Comparison of ENCODE assay signal across 8 cellular contexts in genomic region chr6:113994934-113995342, GRCh38. TPM values are rescaled to one million over a fixed set of nuclear protein-coding genes. Genes with fewer than 3 reads are reported as not detected.
DNase-seq lines count a peak whose midpoint lies in the region; ATAC-seq and TF ChIP-seq lines count a peak whose summit lies in the region.

No MANE protein-coding gene starts in this region.

- no peak for TF ChIP-seq POLR2A in heart left ventricle (IDR thresholded peaks at IDR 0.05)
- TF ChIP-seq POLR2A in IMR-90 (IDR thresholded peaks at IDR 0.05; ENCODE audit: low read depth, low read length) = no peak

- no peak overlapping the region for H3K56ac ChIP-seq in IMR-90 (ENCODE audit: extremely low read depth, insufficient read depth, low read length)

- dilution Hi-C loops in IMR-90 (cut with HindIII; ENCODE audit: low sequenced_read_pairs, unreplicated experiment) = no loop called here

- TF ChIP-seq RAD21 in IMR-90 (IDR thresholded peaks at IDR 0.05; ENCODE audit: low read length) = peak; percentile 91

- POLR2A ChIA-PET in IMR-90 (lab: Charles Lee; ENCODE audit: unreplicated experiment) = interaction anchor here (0.6 kb wide), 1 partner anchor 908 kb away, joined by 16 read pairs; no protein-coding TSS in a partner anchor

- H3K4me1 ChIP-seq in heart left ventricle = peaks cover 0 to 32% (median 18%) of the 10 kb centered on the region in 12 donors
- peaks cover 0 to 25% of the 10 kb centered on the region in 2 donors for H3K4me1 ChIP-seq in right atrium auricular region
- peaks cover 6% of the 10 kb centered on the region for H3K4me1 ChIP-seq in IMR-90 (ENCODE audit: control insufficient read depth, insufficient read depth, low read length)
- H3K4me1 ChIP-seq in OCI-LY1 (ENCODE audit: insufficient read depth, low read length, severe bottlenecking) = no peaks in the 10 kb centered on the region

- peak overlapping the region; percentile 92 for H2BK5ac ChIP-seq in IMR-90 (ENCODE audit: low read depth, low read length, poor library complexity, severe bottlenecking)

- H3K9me3 Mint-ChIP-seq in brain = peaks cover 2 to 16% (median 7%) of the 10 kb centered on the region in 5 experiments

- peaks cover 0 to 5% (median 0%) of the 10 kb centered on the region in 12 donors for H3K9me3 ChIP-seq in heart left ventricle
- H3K9me3 ChIP-seq in right atrium auricular region = no peaks in the 10 kb centered on the region
- H3K9me3 ChIP-seq in IMR-90 (ENCODE audit: control insufficient read depth, insufficient read depth, low read length) = peaks cover 2% of the 10 kb centered on the region; the same call in 1 of the 2 replicates
- no peaks in the 10 kb centered on the region for H3K9me3 ChIP-seq in OCI-LY1 (ENCODE audit: low read length)

- intact Hi-C loops in heart left ventricle (cut with DNase I) = loop anchor here in 8 of 10 donors (2.0 to 10.0 kb wide), 4 partner anchors 110 to 307 kb away; no protein-coding TSS in a partner anchor
- intact Hi-C loops in IMR-90 (cut with micrococcal nuclease) = loop anchor here (1.0 to 10.0 kb wide), 4 partner anchors 113 to 1900 kb away; partner anchors contain the start of gene HS3ST5

- DNase-seq in heart left ventricle = peak in 2 of 5 donors; percentile 26
- no peak for DNase-seq in right atrium auricular region (ENCODE audit: low spot score)
- DNase-seq in GOT3 (lab: John Stamatoyannopoulos, UW) = peak; percentile 20
- DNase-seq in IMR-90 = peak; percentile 93
- DNase-seq in kidney epithelial cell (ENCODE audit: low read depth) = peak; percentile 92
- peak; percentile 97 for DNase-seq in superior temporal gyrus (ENCODE audit: extremely low spot score)

- H2AK9ac ChIP-seq in IMR-90 (replicated peaks; ENCODE audit: low read depth, low read length, poor library complexity) = no peak overlapping the region

- H3K4ac ChIP-seq in IMR-90 (ENCODE audit: low read depth, low read length) = no peak overlapping the region

- ATAC-seq in heart left ventricle = peak; percentile 53 to 84 (median 79)
- peak; percentile 82 for ATAC-seq in IMR-90 (ENCODE audit: low read depth)

- peaks cover 2% of the 10 kb centered on the region for H3K27me3 Mint-ChIP-seq in brain

- peak overlapping the region in 1 of 5 experiments; percentile 40 for H3K4me3 Mint-ChIP-seq in brain

- peaks cover 5 to 18% of the 10 kb centered on the region in 2 experiments for H3K79me1 ChIP-seq in IMR-90 (ENCODE audit: low read depth in 1 of 2, low read length in 2 of 2)

- in situ Hi-C loops in IMR-90 (cut with MboI; ENCODE audit: low sequenced_read_pairs) = loop anchor here (5.0 to 25.0 kb wide), 2 partner anchors 112 to 292 kb away; no protein-coding TSS in a partner anchor

- no peaks in the 10 kb centered on the region for H3K9me2 ChIP-seq in OCI-LY1 (ENCODE audit: low read depth, low read length)

- no peak overlapping the region; the same call in 2 of the 3 replicates for H2BK15ac ChIP-seq in IMR-90 (ENCODE audit: low read depth, low read length)

- peak overlapping the region in 1 of 2 experiments; percentile 63; a peak in 1 of 4 replicates for H4K8ac ChIP-seq in IMR-90 (ENCODE audit: low read depth in 2 of 2, low read length in 2 of 2)

- H2AFZ ChIP-seq in IMR-90 (replicated peaks; ENCODE audit: low read length, poor library complexity) (peak overlapping the region; percentile 56), OCI-LY1 (ENCODE audit: low read length) (no peak overlapping the region)

- H3K4me2 ChIP-seq in IMR-90 (ENCODE audit: low read depth, low read length) (no peak overlapping the region; the same call in 1 of the 2 replicates), OCI-LY1 (ENCODE audit: low read length) (no peak overlapping the region)

- H3K79me2 ChIP-seq in OCI-LY1 (ENCODE audit: insufficient read depth, low read length) = no peaks in the 10 kb centered on the region

- peaks cover 29% of the 10 kb centered on the region for H3K4me1 Mint-ChIP-seq in brain

- peaks cover 3% of the 10 kb centered on the region; the same call in 1 of the 2 replicates for H3K9me1 ChIP-seq in IMR-90 (ENCODE audit: insufficient read depth, low read length)

- H3K36me3 ChIP-seq in heart left ventricle = no peaks in the 10 kb centered on the region
- no peaks in the 10 kb centered on the region for H3K36me3 ChIP-seq in right atrium auricular region
- H3K36me3 ChIP-seq in IMR-90 (ENCODE audit: control insufficient read depth, insufficient read depth, low read length) = no peaks in the 10 kb centered on the region
- H3K36me3 ChIP-seq in OCI-LY1 (ENCODE audit: insufficient read depth, low read length) = no peaks in the 10 kb centered on the region
- no peaks in the 10 kb centered on the region for H3K36me3 ChIP-seq in kidney epithelial cell (ENCODE audit: control insufficient read depth, insufficient read depth, low read length)

- H3K36me3 Mint-ChIP-seq in brain = peaks cover 28% of the 10 kb centered on the region

- H3K14ac ChIP-seq in IMR-90 (replicated peaks; ENCODE audit: low read depth, low read length) = no peak overlapping the region

- H2BK120ac ChIP-seq in IMR-90 (ENCODE audit: low read depth, low read length) = peak overlapping the region; percentile 60; the same call in 1 of the 2 replicates

- H3K4me3 ChIP-seq in heart left ventricle = no peak overlapping the region
- H3K4me3 ChIP-seq in right atrium auricular region = no peak overlapping the region
- no peak overlapping the region for H3K4me3 ChIP-seq in IMR-90 (ENCODE audit: insufficient read depth, low read depth, low read length)
- no peak overlapping the region for H3K4me3 ChIP-seq in OCI-LY1 (ENCODE audit: low read depth, low read length, poor library complexity, severe bottlenecking)
- H3K4me3 ChIP-seq in kidney epithelial cell (ENCODE audit: low read depth, low read length) = no peak overlapping the region

- H3K23ac ChIP-seq in IMR-90 (ENCODE audit: low read depth, low read length) = no peak overlapping the region

- H3K27ac Mint-ChIP-seq in brain = peak overlapping the region; percentile 6 to 89 (median 62)

- no peak overlapping the region for H2AK5ac ChIP-seq in IMR-90 (ENCODE audit: low read depth, low read length)

- TF ChIP-seq CTCF in heart left ventricle (IDR thresholded peaks at IDR 0.05) (peak; percentile 24 to 61 (median 44)), right atrium auricular region (IDR thresholded peaks at IDR 0.05) (peak in 1 of 2 donors; percentile 52), IMR-90 (conservative IDR thresholded peaks at IDR 0.05; ENCODE audit: low read depth, low read length) (peak; percentile 99; the same call in 1 of the 2 replicates), OCI-LY1 (IDR thresholded peaks at IDR 0.05; ENCODE audit: low read length) (peak; percentile 74), brain (conservative IDR thresholded peaks at IDR 0.05) (peak; percentile 70 to 74), kidney epithelial cell (IDR thresholded peaks at IDR 0.05; ENCODE audit: insufficient read depth, low read length, poor library complexity, severe bottlenecking) (peak; percentile 88)

- H3K27me3 ChIP-seq in heart left ventricle = no peaks in the 10 kb centered on the region
- no peaks in the 10 kb centered on the region for H3K27me3 ChIP-seq in right atrium auricular region
- no peaks in the 10 kb centered on the region for H3K27me3 ChIP-seq in IMR-90 (ENCODE audit: control insufficient read depth, insufficient read depth, low read length)
- H3K27me3 ChIP-seq in OCI-LY1 (ENCODE audit: insufficient read depth, low read length) = no peaks in the 10 kb centered on the region
- H3K27me3 ChIP-seq in kidney epithelial cell (ENCODE audit: control insufficient read depth, insufficient read depth, low read length) = no peaks in the 10 kb centered on the region

- peak overlapping the region; percentile 3; the same call in 1 of the 2 replicates for H3K18ac ChIP-seq in IMR-90 (ENCODE audit: low read depth, low read length)

- no peaks in the 10 kb centered on the region for H3F3A ChIP-seq in OCI-LY1 (ENCODE audit: insufficient read depth, low read length)

- peak overlapping the region; percentile 71; the same call in 1 of the 2 replicates for H2BK20ac ChIP-seq in IMR-90 (ENCODE audit: low read depth, low read length)

- BruUV-seq in IMR-90 (replicated peaks; lab: Mats Ljungman, UMichigan) = no TSS peak

- CTCF ChIA-PET in IMR-90 (lab: Yijun Ruan, JAX) = interaction anchor here (0.6 to 4.9 kb wide), 25 partner anchors 11 to 1901 kb away, joined by 3 to 78 read pairs (median 5); partner anchors contain the start of genes HDAC2 and HS3ST5

- peak overlapping the region in 4 of 12 donors; percentile 1 to 22 (median 19) for H3K27ac ChIP-seq in heart left ventricle
- no peak overlapping the region for H3K27ac ChIP-seq in right atrium auricular region
- peak overlapping the region; percentile 1; the same call in 1 of the 2 replicates for H3K27ac ChIP-seq in IMR-90 (ENCODE audit: insufficient read depth, low read length)
- no peak overlapping the region for H3K27ac ChIP-seq in OCI-LY1 (ENCODE audit: low read depth, low read length, poor library complexity, severe bottlenecking)

- H4K91ac ChIP-seq in IMR-90 (ENCODE audit: insufficient read depth, low read depth, low read length) = 0 out of 2 replicates have a peak overlapping the region, but pooled peaks have one; percentile 53

- no peak overlapping the region for H3K9ac ChIP-seq in IMR-90 (ENCODE audit: low read depth, low read length)
- no peak overlapping the region for H3K9ac ChIP-seq in OCI-LY1 (ENCODE audit: low read length)

- H4K5ac ChIP-seq in IMR-90 (ENCODE audit: low read depth, low read length) = no peak overlapping the region

- H4K20me1 ChIP-seq in IMR-90 (ENCODE audit: insufficient read depth, low read length) (no peaks in the 10 kb centered on the region), OCI-LY1 (ENCODE audit: insufficient read depth, low read length) (no peaks in the 10 kb centered on the region)

TF ChIP-seq in IMR-90, 13 proteins besides CTCF, POLR2A, EP300 and RAD21 (continues in another document):
- no peak for TF ChIP-seq FOS (IDR thresholded peaks at IDR 0.05; ENCODE audit: low read depth, low read length)
- TF ChIP-seq SMC3 (IDR thresholded peaks at IDR 0.05; ENCODE audit: low read depth, low read length) = peak; percentile 89
- TF ChIP-seq CHD1 (IDR thresholded peaks at IDR 0.05; ENCODE audit: low read depth, low read length) = no peak
- peak; percentile 6; the same call in 1 of the 2 replicates for TF ChIP-seq NFE2L2 (IDR thresholded peaks at IDR 0.05; ENCODE audit: low read depth, low read length)
- no peak for TF ChIP-seq MAZ (IDR thresholded peaks at IDR 0.05; ENCODE audit: borderline replicate concordance, low read depth, low read length)
- no peak for TF ChIP-seq MXI1 (IDR thresholded peaks at IDR 0.05; ENCODE audit: borderline replicate concordance, low read depth, low read length)
- TF ChIP-seq CEBPB (IDR thresholded peaks at IDR 0.05; ENCODE audit: low read depth, low read length) = peak; percentile 87

RNA-seq across cellular contexts. Expression of gene HDAC2, which starts 24.0 kb away (rescaled TPM):
- total RNA-seq in heart left ventricle = 10 to 100 TPM; 18.3 to 59.6 (median 48.0) TPM
- 10 to 100 TPM; 26.9 to 64.7 TPM for polyA plus RNA-seq in heart left ventricle
- 10 to 100 TPM; 25.6 to 32.4 TPM for total RNA-seq in right atrium auricular region
- total RNA-seq in IMR-90 (2012; rRNA removed) = 72.6 and 116 TPM in 2 replicates
- polyA plus RNA-seq in IMR-90 (2012; rRNA removed) = 97.5 and 122 TPM in 2 replicates
- polyA plus RNA-seq in IMR-90 (2012; cell fraction: cytosol; rRNA removed) = 31.9 and 36.0 TPM in 2 replicates
- polyA plus RNA-seq in IMR-90 (2012; cell fraction: nucleus; rRNA removed; ENCODE audit: low replicate concordance) = 19.3 and 59.9 TPM in 2 replicates
- 273 TPM for polyA plus RNA-seq in brain (ENCODE audit: insufficient read depth, low read depth, low replicate concordance)
- 113 and 139 TPM in 2 replicates for total RNA-seq in kidney epithelial cell
